In genomic region chr9:126861707-126862460, GRCh38 we compare ENCODE assay signal across 8 cellular contexts. TPM values are rescaled to one million over a fixed set of nuclear protein-coding genes. Genes with fewer than 3 reads are reported as not detected.
DNase-seq lines count a peak whose midpoint lies in the region; ATAC-seq and TF ChIP-seq lines count a peak whose summit lies in the region.

No MANE protein-coding gene starts in this region.

- intact Hi-C loops in CD4-positive, alpha-beta memory T cell (cut with micrococcal nuclease), result loop anchor here (2.0 to 5.0 kb wide), 2 partner anchors 50 to 337 kb away; partner anchors contain the start of gene RALGPS1
- intact Hi-C loops in mucosa of descending colon (cut with DNase I, micrococcal nuclease), result no loop called here
- intact Hi-C loops in body of pancreas (cut with DNase I), result loop anchor here (10.0 kb wide), 1 partner anchor 53 kb away; the partner anchor contains the start of gene RALGPS1

- TF ChIP-seq POLR2A in body of pancreas (IDR thresholded peaks at IDR 0.05), result no peak

- peak overlapping the region; percentile 51 to 63 for H3K4me3 ChIP-seq in CD4-positive, alpha-beta memory T cell (ENCODE audit: low read length in 2 of 2)
- H3K4me3 ChIP-seq in mucosa of descending colon (no peak overlapping the region), body of pancreas (peak overlapping the region in 1 of 2 donors; percentile 83)

- CTCF ChIA-PET in CD4-positive, alpha-beta memory T cell (lab: Charles Lee; ENCODE audit: partially characterized antibody), result no interaction called here

- H3K27me3 ChIP-seq in CD4-positive, alpha-beta memory T cell (ENCODE audit: insufficient read depth, low read length), result no peaks in the 10 kb centered on the region
- H3K27me3 ChIP-seq in body of pancreas, result no peaks in the 10 kb centered on the region

- H3K27ac ChIP-seq in CD4-positive, alpha-beta memory T cell (ENCODE audit: low read depth, low read length), result no peak overlapping the region
- H3K27ac ChIP-seq in body of pancreas, result peak overlapping the region in 2 of 4 donors; percentile 11 to 96

- POLR2A ChIA-PET in CD4-positive, alpha-beta memory T cell (lab: Charles Lee; ENCODE audit: partially characterized antibody), result no interaction called here

- H3K27ac Mint-ChIP-seq in CD4-positive, alpha-beta memory T cell, result peak overlapping the region; percentile 50 to 90 (median 80)
- H3K27ac Mint-ChIP-seq in central memory CD8-positive, alpha-beta T cell (ENCODE audit: low read depth), result no peak overlapping the region

- WGBS in body of pancreas, 2 donors, result 37 to 41% methylated on average over 11 of the region's 11 CpGs

- peaks cover 29% of the 10 kb centered on the region for H3K4me1 ChIP-seq in CD4-positive, alpha-beta memory T cell (ENCODE audit: insufficient read depth, low read length)
- peaks cover 28% of the 10 kb centered on the region for H3K4me1 ChIP-seq in mucosa of descending colon (ENCODE audit: low read depth)
- H3K4me1 ChIP-seq in body of pancreas, result peaks cover 44% of the 10 kb centered on the region

- DNase-seq in CD4-positive, alpha-beta memory T cell, result no peak
- peak; percentile 55 for DNase-seq in NAMALWA (ENCODE audit: low spot score)
- DNase-seq in central memory CD8-positive, alpha-beta T cell (ENCODE audit: low spot score in 2 of 2), result no peak
- peak in 2 of 3 donors; percentile 27 to 37 for DNase-seq in mucosa of descending colon
- no peak for DNase-seq in GOT3 (lab: John Stamatoyannopoulos, UW)
- no peak for DNase-seq in body of pancreas

- H3K9me3 ChIP-seq in CD4-positive, alpha-beta memory T cell (ENCODE audit: control insufficient read depth in 1 of 2, low read length in 2 of 2), result no peaks in the 10 kb centered on the region
- H3K9me3 ChIP-seq in mucosa of descending colon (no peaks in the 10 kb centered on the region), body of pancreas (no peaks in the 10 kb centered on the region)

- no peaks in the 10 kb centered on the region for H3K9me3 Mint-ChIP-seq in CD4-positive, alpha-beta memory T cell
- H3K9me3 Mint-ChIP-seq in central memory CD8-positive, alpha-beta T cell, result no peaks in the 10 kb centered on the region

- H3K4me1 Mint-ChIP-seq in CD4-positive, alpha-beta memory T cell, result peaks cover 21 to 46% (median 26%) of the 10 kb centered on the region in 4 donors
- H3K4me1 Mint-ChIP-seq in central memory CD8-positive, alpha-beta T cell, result peaks cover 26% of the 10 kb centered on the region

- ATAC-seq in central memory CD8-positive, alpha-beta T cell (replicated peaks; ENCODE audit: extremely low read depth, poor library complexity, severe bottlenecking), result no peak
- ATAC-seq in mucosa of descending colon (peak; percentile 23), HG02885 (IDR thresholded peaks at IDR 0.05; ENCODE audit: poor library complexity, unreplicated experiment) (no peak), body of pancreas (no peak), HG03439 (IDR thresholded peaks at IDR 0.05; ENCODE audit: unreplicated experiment) (no peak)

- peak overlapping the region; percentile 84 to 92 (median 88) for H3K4me3 Mint-ChIP-seq in CD4-positive, alpha-beta memory T cell
- peak overlapping the region; percentile 74 for H3K4me3 Mint-ChIP-seq in central memory CD8-positive, alpha-beta T cell

- no peaks in the 10 kb centered on the region for H3K36me3 ChIP-seq in CD4-positive, alpha-beta memory T cell (ENCODE audit: insufficient read depth, low read length)
- peaks cover 4% of the 10 kb centered on the region for H3K36me3 ChIP-seq in mucosa of descending colon (ENCODE audit: low read depth)
- H3K36me3 ChIP-seq in body of pancreas (replicated peaks in 1 of 2; ENCODE audit: insufficient read depth in 1 of 2, low read depth in 2 of 2), result no peaks in the 10 kb centered on the region

- H3K27me3 Mint-ChIP-seq in CD4-positive, alpha-beta memory T cell, result peaks cover 0 to 1% of the 10 kb centered on the region in 2 donors
- peaks cover 5% of the 10 kb centered on the region for H3K27me3 Mint-ChIP-seq in central memory CD8-positive, alpha-beta T cell

- peaks cover 6 to 21% of the 10 kb centered on the region in 2 donors for H3K36me3 Mint-ChIP-seq in CD4-positive, alpha-beta memory T cell
- H3K36me3 Mint-ChIP-seq in central memory CD8-positive, alpha-beta T cell (ENCODE audit: insufficient read depth), result peaks cover 15% of the 10 kb centered on the region

- TF ChIP-seq CTCF in mucosa of descending colon (IDR thresholded peaks at IDR 0.05) (no peak), body of pancreas (IDR thresholded peaks at IDR 0.05) (no peak)

RNA-seq across cellular contexts. Expression of gene ZBTB34, which starts 1.4 kb away (rescaled TPM):
- 10 to 100 TPM in 1 of 2 experiments, 1 to 10 TPM in 1; 9.4 to 10.1 TPM for total RNA-seq in CD4-positive, alpha-beta memory T cell
- polyA plus RNA-seq in CD4-positive, alpha-beta memory T cell, result under 1 TPM; 0.35 to 0.99 TPM
- total RNA-seq in mucosa of descending colon (10 to 100 TPM in 1 of 3 donors, 1 to 10 TPM in 2; 7.7 to 12.3 (median 10.0) TPM), body of pancreas (1 to 10 TPM; 5.3 to 7.5 TPM)

RNA-seq across cellular contexts. Expression of gene RALGPS1, which starts 52.7 kb away (rescaled TPM):
- 10 to 100 TPM in 1 of 2 experiments, 1 to 10 TPM in 1; 9.8 to 10.3 TPM for total RNA-seq in CD4-positive, alpha-beta memory T cell
- 1 to 10 TPM in 1 of 2 donors, under 1 TPM in 1; 0.84 to 1.9 TPM for polyA plus RNA-seq in CD4-positive, alpha-beta memory T cell
- total RNA-seq in mucosa of descending colon, result 10 to 100 TPM; 31.3 to 55.4 (median 32.1) TPM
- 10 to 100 TPM; 15.3 to 79.4 TPM for total RNA-seq in body of pancreas

RNA-seq across cellular contexts. Expression of gene ZBTB43, which starts 57.0 kb away (rescaled TPM):
- total RNA-seq in CD4-positive, alpha-beta memory T cell, result 10 to 100 TPM; 19.9 to 22.7 TPM
- 10 to 100 TPM in 1 of 2 donors, 1 to 10 TPM in 1; 8.2 to 11.4 TPM for polyA plus RNA-seq in CD4-positive, alpha-beta memory T cell
- total RNA-seq in mucosa of descending colon, result 10 to 100 TPM; 18.8 to 24.0 (median 21.7) TPM
- total RNA-seq in body of pancreas, result 1 to 10 TPM; 6.2 to 7.6 TPM

Comparison
In these comparisons a context has a peak if more than half of its experiments do, and no peak if none do; other contexts are left out.
1. DNase-seq: peak in NAMALWA (single experiment) and mucosa of descending colon (2 of 3); none in CD4-positive, alpha-beta memory T cell (0 of 5), central memory CD8-positive, alpha-beta T cell (0 of 2), GOT3 (single experiment) and body of pancreas (0 of 4).
2. intact Hi-C loops: an anchor here in CD4-positive, alpha-beta memory T cell (2.0 to 5.0 kb wide) and body of pancreas (10.0 kb wide); none called in mucosa of descending colon.